ENCODE assay signal across 9 cellular contexts in genomic region chr12:93783827-93784226, GRCh38.
DNase-seq lines count a peak whose midpoint lies in the region; ATAC-seq and TF ChIP-seq lines count a peak whose summit lies in the region.
"Had no signal": no experiment of that assay in that cellular context is flagged by ENCODE, and none has a peak within 500 bp of the region (broad histone marks: within the 10 kb centered on the region; RNA-seq: fewer than 3 reads in every experiment).

No MANE protein-coding gene starts in this region.

- H4K20me1 ChIP-seq in SK-N-SH (ENCODE audit: insufficient read depth): no peaks in the 10 kb centered on the region

- H3K36me3 ChIP-seq in SK-N-SH (replicated peaks in 1 of 2; ENCODE audit: control insufficient read depth in 1 of 2, insufficient read depth in 2 of 2, low read length in 1 of 2) (no peaks in the 10 kb centered on the region), adrenal gland (replicated peaks in 1 of 2) (no peaks in the 10 kb centered on the region), muscle layer of duodenum (ENCODE audit: control insufficient read depth in 1 of 2, insufficient read depth in 2 of 2, low read length in 2 of 2) (peaks cover 0 to 5% of the 10 kb centered on the region in 2 donors), transverse colon (no peaks in the 10 kb centered on the region), mucosa of descending colon (ENCODE audit: low read depth) (no peaks in the 10 kb centered on the region)

- in situ Hi-C loops in transverse colon (cut with MboI; ENCODE audit: low pct_ligation_motif_present in 1 of 4, low pct_unique_long_range_greater_than_20kb in 1 of 4, low sequenced_read_pairs in 3 of 4): no loop called here

- intact Hi-C loops in adrenal gland (cut with DNase I): no loop called here
- intact Hi-C loops in transverse colon (cut with DNase I; ENCODE audit: low total_unique reads): loop anchor here (5.0 kb wide), 1 partner anchor 33 kb away; no protein-coding TSS in a partner anchor
- intact Hi-C loops in mucosa of descending colon (cut with DNase I, micrococcal nuclease): no loop called here

- DNase-seq in SK-N-SH: peak; percentile 39
- DNase-seq in adrenal gland: peak in 3 of 7 donors; percentile 23 to 75 (median 26)
- DNase-seq in transverse colon: no peak
- DNase-seq in mucosa of descending colon: no peak
- DNase-seq: NCI-H146 had no signal

- peak overlapping the region; percentile 66 for H3K4me2 ChIP-seq in SK-N-SH

- TF ChIP-seq CTCF in SK-N-SH (IDR thresholded peaks at IDR 0.05) (no peak), adrenal gland (IDR thresholded peaks at IDR 0.05) (no peak), transverse colon (IDR thresholded peaks at IDR 0.05) (no peak), mucosa of descending colon (IDR thresholded peaks at IDR 0.05) (no peak)

- H3K9me2 ChIP-seq in SK-N-SH: no peaks in the 10 kb centered on the region

- POLR2A ChIA-PET in SK-N-SH (lab: Yijun Ruan, JAX): interaction anchor here (0.6 to 1.2 kb wide), 3 partner anchors 32 to 105 kb away, joined by 3 to 4 read pairs (median 3); no protein-coding TSS in a partner anchor

- TF ChIP-seq POLR2A in adrenal gland (IDR thresholded peaks at IDR 0.05) (no peak), transverse colon (IDR thresholded peaks at IDR 0.05) (no peak)

- H3K9me3 ChIP-seq in SK-N-SH (no peaks in the 10 kb centered on the region), adrenal gland (replicated peaks in 1 of 3) (no peaks in the 10 kb centered on the region), muscle layer of duodenum (ENCODE audit: control insufficient read depth in 1 of 2, low read length in 2 of 2) (no peaks in the 10 kb centered on the region), transverse colon (no peaks in the 10 kb centered on the region), mucosa of descending colon (no peaks in the 10 kb centered on the region)

- H3K4me1 ChIP-seq in SK-N-SH (ENCODE audit: control insufficient read depth in 1 of 2, insufficient read depth in 2 of 2, low read depth in 1 of 2, low read length in 1 of 2): peaks cover 32 to 56% of the 10 kb centered on the region in 2 experiments
- H3K4me1 ChIP-seq in adrenal gland (replicated peaks in 1 of 2): peaks cover 28 to 46% of the 10 kb centered on the region in 2 donors
- H3K4me1 ChIP-seq in muscle layer of duodenum (ENCODE audit: control insufficient read depth in 1 of 2, insufficient read depth in 2 of 2, low read length in 2 of 2): peaks cover 13 to 22% of the 10 kb centered on the region in 2 donors
- peaks cover 4 to 42% (median 26%) of the 10 kb centered on the region in 4 donors for H3K4me1 ChIP-seq in transverse colon
- H3K4me1 ChIP-seq in mucosa of descending colon (ENCODE audit: low read depth): no peaks in the 10 kb centered on the region

- peak in 1 of 2 experiments; percentile 81; a peak in 2 of 4 replicates for TF ChIP-seq EP300 in SK-N-SH (IDR thresholded peaks at IDR 0.05; ENCODE audit: borderline replicate concordance in 1 of 2, low read depth in 1 of 2, low read length in 1 of 2)
- TF ChIP-seq EP300 in transverse colon (IDR thresholded peaks at IDR 0.05; ENCODE audit: low read depth): no peak

- H3K27ac ChIP-seq in SK-N-SH (ENCODE audit: low read depth in 2 of 2, low read length in 1 of 2) (peak overlapping the region; percentile 94 to 99), adrenal gland (peak overlapping the region; percentile 74 to 97 (median 87)), muscle layer of duodenum (ENCODE audit: low read length) (peak overlapping the region; percentile 95), transverse colon (peak overlapping the region; percentile 68 to 85 (median 78))

- TF ChIP-seq RAD21 in SK-N-SH (IDR thresholded peaks at IDR 0.05; ENCODE audit: low read length): peak; percentile 5; the same call in 1 of the 2 replicates

- H3F3A ChIP-seq in SK-N-SH (replicated peaks; ENCODE audit: insufficient read depth): peaks cover 61% of the 10 kb centered on the region

- H2AFZ ChIP-seq in SK-N-SH (ENCODE audit: low read depth): no peak overlapping the region

- peak overlapping the region; percentile 73 for H3K9ac ChIP-seq in SK-N-SH

- H3K27me3 ChIP-seq in SK-N-SH (ENCODE audit: insufficient read depth) (no peaks in the 10 kb centered on the region), adrenal gland (no peaks in the 10 kb centered on the region), muscle layer of duodenum (ENCODE audit: low read depth, low read length) (no peaks in the 10 kb centered on the region), transverse colon (no peaks in the 10 kb centered on the region)

- CTCF ChIA-PET in SK-N-SH (lab: Yijun Ruan, JAX): interaction anchor here (0.7 to 3.0 kb wide), 8 partner anchors 16 to 318 kb away, joined by 3 to 18 read pairs (median 6); no protein-coding TSS in a partner anchor

- no peaks in the 10 kb centered on the region for H3K79me2 ChIP-seq in SK-N-SH (ENCODE audit: insufficient read depth)

- 44% methylated on average over 9 of the region's 9 CpGs for WGBS in SK-N-SH (ENCODE audit: low lambda C conversion rate)
- 34 to 48% (median 46%) methylated on average over 9 of the region's 9 CpGs for WGBS in adrenal gland, 4 donors
- 71 to 72% methylated on average over 2 to 9 of the region's 9 CpGs for WGBS in transverse colon (ENCODE audit: low coverage in 1 of 2), 2 donors

- H3K4me3 ChIP-seq in SK-N-SH (ENCODE audit: low read depth in 2 of 2, low read length in 1 of 2) (peak overlapping the region in 1 of 2 experiments; percentile 16; a peak in 2 of 4 replicates), adrenal gland (no peak overlapping the region), muscle layer of duodenum (ENCODE audit: low read depth in 1 of 2, low read length in 2 of 2) (no peak overlapping the region), transverse colon (no peak overlapping the region), mucosa of descending colon (no peak overlapping the region)

- no peak for ATAC-seq in SK-N-SH treated with all-trans-retinoic acid at 6 μM for 48 hours
- no peak for ATAC-seq in GM21367 (IDR thresholded peaks at IDR 0.05; ENCODE audit: unreplicated experiment)
- ATAC-seq in HG02840 (IDR thresholded peaks at IDR 0.05; ENCODE audit: low FRiP score, unreplicated experiment): no peak
- ATAC-seq in mucosa of descending colon: no peak

TF ChIP-seq in SK-N-SH, 30 proteins besides CTCF, POLR2A, EP300 and RAD21 (continues in another document):
- TF ChIP-seq RCOR1 (IDR thresholded peaks at IDR 0.05; ENCODE audit: low read length): no peak; the same call in 1 of the 2 replicates
- peak; percentile 95 for TF ChIP-seq MXI1 (IDR thresholded peaks at IDR 0.05; ENCODE audit: low read depth, low read length)
- TF ChIP-seq GATA2 (CRISPR knock-in tag; IDR thresholded peaks at IDR 0.05): 0 out of 2 replicates have a peak, but pooled peaks have one; percentile 19
- peak; percentile 82 for TF ChIP-seq FOXJ3 (CRISPR knock-in tag; IDR thresholded peaks at IDR 0.05)
- TF ChIP-seq CHD2 (IDR thresholded peaks at IDR 0.05; ENCODE audit: low read length, partially characterized antibody): peak; percentile 42
- TF ChIP-seq EZH2phosphoT487 (IDR thresholded peaks at IDR 0.05; ENCODE audit: borderline replicate concordance, low read depth): no peak
- TF ChIP-seq TCF12 (IDR thresholded peaks at IDR 0.05): peak; percentile 50; the same call in 1 of the 2 replicates

TF ChIP-seq in SK-N-SH treated with all-trans-retinoic acid at 6 μM for 48 hours, 23 proteins besides CTCF, POLR2A, EP300 and RAD21:
- TF ChIP-seq ESRRG (CRISPR knock-in tag; IDR thresholded peaks at IDR 0.05) (no peak), ZFP3 (CRISPR knock-in tag; IDR thresholded peaks at IDR 0.05) (no peak; the same call in 1 of the 2 replicates)
